In the genomic region with DNA sequence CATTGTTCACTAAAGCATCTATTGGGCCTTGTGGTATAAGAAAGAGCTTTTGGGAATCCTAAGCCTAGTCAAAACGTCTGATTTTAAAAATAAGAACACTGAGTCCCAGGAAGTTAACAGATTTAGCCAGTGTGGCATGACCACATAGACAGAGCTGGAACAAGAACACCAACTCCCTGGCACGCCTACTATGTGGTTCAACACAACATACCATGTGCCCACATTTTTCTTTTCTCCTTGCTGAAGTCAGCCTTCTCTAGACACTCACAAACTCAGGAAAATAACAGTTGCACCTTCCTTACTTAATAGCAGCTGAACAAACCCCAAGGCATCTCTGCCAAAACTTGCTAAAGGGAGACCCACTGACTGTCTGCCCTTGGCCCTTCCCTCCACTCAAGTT, we compare ENCODE assay signal across 18 cellular contexts.
"Had no signal": no experiment of that assay in that cellular context is flagged by ENCODE, and none has a peak within 500 bp of the region (broad histone marks: within the 10 kb centered on the region; RNA-seq: fewer than 3 reads in every experiment).

No MANE protein-coding gene starts in this region.

- H3K27me3 ChIP-seq: cardiac muscle cell, esophagus muscularis mucosa, heart left ventricle, upper lobe of left lung had no signal

- ATAC-seq: activated T-helper 17 cell treated with anti-CD3 and anti-CD28 coated beads, Interleukin-2, amount 50 U/mL, for 72 hours; heart left ventricle; left colon; lower lobe of right lung; naive thymus-derived CD4-positive, alpha-beta T cell; stimulated activated naive CD8-positive, alpha-beta T cell treated with anti-CD3 and anti-CD28 coated beads, Interleukin-15, Interleukin-2, amounts not matched to agents 100 U/mL and 50 U/mL, for 24 hours; T-cell had no signal

- H3K4me3 ChIP-seq: cardiac muscle cell, esophagus muscularis mucosa, heart left ventricle, lower lobe of right lung, skin epidermis, upper lobe of left lung had no signal

- H3K36me3 ChIP-seq: cardiac muscle cell, esophagus muscularis mucosa, heart left ventricle, lower lobe of right lung, upper lobe of left lung had no signal

- DNase-seq: activated CD4-positive, alpha-beta T cell treated with anti-CD3 and anti-CD28 coated beads, Interleukin-2, amount 50 U/mL, for 4 hours; activated CD4-positive, CD25-positive, alpha-beta regulatory T cell treated with anti-CD3 and anti-CD28 coated beads, Interleukin-2, amount 50 U/mL, for 72 hours; activated naive CD4-positive, alpha-beta T cell treated with Interleukin-2 at 50 U/mL for 16 hours; foreskin melanocyte; heart left ventricle; immature natural killer cell; left colon; lower lobe of right lung; midbrain; naive thymus-derived CD4-positive, alpha-beta T cell; stimulated activated naive CD8-positive, alpha-beta T cell treated with anti-CD3 and anti-CD28 coated beads, Interleukin-15, Interleukin-2, amounts not matched to agents 100 U/mL and 50 U/mL, for 24 hours; T-cell; T-helper 9 cell; upper lobe of left lung had no signal

- H3K9me3 ChIP-seq: lower lobe of right lung, upper lobe of left lung had no signal

- H3K27ac ChIP-seq: cardiac muscle cell, esophagus muscularis mucosa, heart left ventricle, lower lobe of right lung, upper lobe of left lung had no signal

- H3K4me1 ChIP-seq: esophagus muscularis mucosa, heart left ventricle, lower lobe of right lung, upper lobe of left lung had no signal
